In the genomic region with DNA sequence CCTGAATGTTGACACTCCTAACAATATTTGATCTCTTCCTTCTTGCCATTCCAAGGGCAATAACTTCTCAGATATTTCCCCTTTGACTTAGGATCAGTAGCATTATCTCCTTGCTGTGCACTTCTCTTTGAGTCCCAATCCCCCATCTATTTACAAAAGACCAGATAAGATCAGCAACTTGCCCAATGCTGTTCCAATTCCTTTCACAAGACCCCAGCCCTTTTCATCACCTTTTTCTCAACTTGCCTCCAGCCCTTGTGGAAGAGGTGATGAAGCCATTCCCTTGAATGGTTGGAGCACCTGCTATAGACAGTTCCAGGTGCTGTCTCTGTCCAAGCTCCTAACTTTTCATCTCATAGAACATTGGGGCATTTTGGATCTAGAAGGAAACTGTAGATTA, we compare ENCODE assay signal across 34 cellular contexts. TPM values are rescaled to one million over a fixed set of nuclear protein-coding genes. Genes with fewer than 3 reads are reported as not detected.
DNase-seq lines count a peak whose midpoint lies in the region; ATAC-seq and TF ChIP-seq lines count a peak whose summit lies in the region.
"Had no signal": no experiment of that assay in that cellular context is flagged by ENCODE, and none has a peak within 500 bp of the region (broad histone marks: within the 10 kb centered on the region; RNA-seq: fewer than 3 reads in every experiment).

No MANE protein-coding gene starts in this region.

- POLR2A ChIA-PET in Caco-2 (lab: Charles Lee) (interaction anchor here (0.5 to 1.3 kb wide), 2 partner anchors 13 to 52 kb away, joined by 3 to 17 read pairs; no protein-coding TSS in a partner anchor), Panc1 (lab: Charles Lee) (no interaction called here)

- ATAC-seq in Panc1 (no peak), left colon (peak; percentile 29)
- ATAC-seq in stimulated activated naive B cell treated with anti-CD40 and anti-IgM and Interleukin-4, amounts not matched to agents 10 μg/mL and 1 μg/mL and 100 μg/mL, for 72 hours (replicated peaks), result no peak
- ATAC-seq: A549; CD8-positive, alpha-beta T cell had no signal

- H3K4me3 Mint-ChIP-seq in Caco-2 (ENCODE audit: unreplicated experiment), result no peak overlapping the region
- H3K4me3 Mint-ChIP-seq in stimulated activated naive B cell treated with anti-CD40 and anti-IgM and Interleukin-4, amounts not matched to agents 10 μg/mL and 1 μg/mL and 100 μg/mL, for 72 hours, result no peak overlapping the region
- H3K4me3 Mint-ChIP-seq: B cell; CD14-positive monocyte; CD4-positive, alpha-beta T cell; CD4-positive, CD25-positive, alpha-beta regulatory T cell; CD8-positive, alpha-beta memory T cell; CD8-positive, alpha-beta T cell had no signal

- H3K27me3 Mint-ChIP-seq in Caco-2 (ENCODE audit: insufficient read depth, unreplicated experiment), result no peaks in the 10 kb centered on the region
- H3K27me3 Mint-ChIP-seq in stimulated activated naive B cell treated with anti-CD40 and anti-IgM and Interleukin-4, amounts not matched to agents 10 μg/mL and 1 μg/mL and 100 μg/mL, for 72 hours, result no peaks in the 10 kb centered on the region
- H3K27me3 Mint-ChIP-seq: B cell; CD4-positive, alpha-beta T cell had no signal

- H3K4me3 ChIP-seq in Caco-2 (ENCODE audit: low read depth, low read length) (no peak overlapping the region), Panc1 (ENCODE audit: low read depth in 2 of 2, low read length in 2 of 2) (no peak overlapping the region), tibial nerve (no peak overlapping the region)
- H3K4me3 ChIP-seq: A549; BLaER1; BLaER1 treated with 17β-estradiol and CSF1 and Interleukin-3, amounts not matched to agents 10 nM and 100 nM had no signal

- H3K4me1 ChIP-seq in Caco-2 (peaks cover 55% of the 10 kb centered on the region), Panc1 (ENCODE audit: control insufficient read depth, insufficient read depth, low read length) (no peaks in the 10 kb centered on the region), tibial nerve (no peaks in the 10 kb centered on the region)
- H3K4me1 ChIP-seq: A549, BE2C had no signal

- H3K27ac Mint-ChIP-seq in Caco-2 (ENCODE audit: unreplicated experiment), result peak overlapping the region; percentile 51
- peak overlapping the region; percentile 1 for H3K27ac Mint-ChIP-seq in stimulated activated naive B cell treated with anti-CD40 and anti-IgM and Interleukin-4, amounts not matched to agents 10 μg/mL and 1 μg/mL and 100 μg/mL, for 72 hours
- H3K27ac Mint-ChIP-seq: B cell; CD14-positive monocyte; CD4-positive, alpha-beta T cell; CD4-positive, CD25-positive, alpha-beta regulatory T cell; CD8-positive, alpha-beta memory T cell; CD8-positive, alpha-beta T cell had no signal

- H3K9me3 ChIP-seq in Caco-2 (no peaks in the 10 kb centered on the region), Panc1 (ENCODE audit: control insufficient read depth, insufficient read depth, low read depth, low read length) (no peaks in the 10 kb centered on the region; the same call in 1 of the 2 replicates), tibial nerve (no peaks in the 10 kb centered on the region)
- H3K9me3 ChIP-seq: A549, BE2C, BLaER1 had no signal

- intact Hi-C loops in Caco-2 (cut with micrococcal nuclease; ENCODE audit: unreplicated experiment), result loop anchor here (1.0 to 5.0 kb wide), 8 partner anchors 13 to 244 kb away; no protein-coding TSS in a partner anchor
- intact Hi-C loops in Panc1 (cut with micrococcal nuclease; ENCODE audit: unreplicated experiment), result no loop called here
- intact Hi-C loops in left colon (cut with DNase I, micrococcal nuclease), result no loop called here

- TF ChIP-seq POLR2A in tibial nerve (IDR thresholded peaks at IDR 0.05), result no peak

- CTCF ChIA-PET in Caco-2 (lab: Charles Lee) (interaction anchor here (0.8 to 1.6 kb wide), 4 partner anchors 12 to 245 kb away, joined by 3 to 16 read pairs (median 11); no protein-coding TSS in a partner anchor), Panc1 (lab: Charles Lee) (no interaction called here)

- BruUV-seq in Caco-2 (replicated peaks; lab: Mats Ljungman, UMichigan) (no TSS peak), Panc1 (replicated peaks; lab: Mats Ljungman, UMichigan) (no TSS peak)

- H3K4me1 Mint-ChIP-seq in Caco-2 (ENCODE audit: low read depth, unreplicated experiment), result peaks cover 44% of the 10 kb centered on the region
- peaks cover 3 to 15% of the 10 kb centered on the region in 2 donors for H3K4me1 Mint-ChIP-seq in stimulated activated naive B cell treated with anti-CD40 and anti-IgM and Interleukin-4, amounts not matched to agents 10 μg/mL and 1 μg/mL and 100 μg/mL, for 72 hours
- H3K4me1 Mint-ChIP-seq: B cell, CD14-positive monocyte had no signal

- peaks cover 13% of the 10 kb centered on the region for H3K36me3 Mint-ChIP-seq in Caco-2 (ENCODE audit: insufficient read depth, unreplicated experiment)
- H3K36me3 Mint-ChIP-seq in stimulated activated naive B cell treated with anti-CD40 and anti-IgM and Interleukin-4, amounts not matched to agents 10 μg/mL and 1 μg/mL and 100 μg/mL, for 72 hours, result peaks cover 0 to 3% of the 10 kb centered on the region in 2 donors
- H3K36me3 Mint-ChIP-seq: CD14-positive monocyte; CD8-positive, alpha-beta memory T cell; CD8-positive, alpha-beta T cell had no signal

- H3K9me3 Mint-ChIP-seq in Caco-2 (ENCODE audit: unreplicated experiment), result peaks cover 10% of the 10 kb centered on the region
- H3K9me3 Mint-ChIP-seq in stimulated activated naive B cell treated with anti-CD40 and anti-IgM and Interleukin-4, amounts not matched to agents 10 μg/mL and 1 μg/mL and 100 μg/mL, for 72 hours, result peaks cover 0 to 2% of the 10 kb centered on the region in 2 donors
- H3K9me3 Mint-ChIP-seq: CD4-positive, alpha-beta memory T cell; CD4-positive, alpha-beta T cell; CD8-positive, alpha-beta memory T cell; CD8-positive, alpha-beta T cell had no signal

- TF ChIP-seq CTCF in Caco-2 (IDR thresholded peaks at IDR 0.05; ENCODE audit: insufficient read depth in 1 of 2, low read depth in 1 of 2, low read length in 1 of 2, severe bottlenecking in 1 of 2, unreplicated experiment in 1 of 2) (no peak), Panc1 (IDR thresholded peaks at IDR 0.05) (no peak), tibial nerve (IDR thresholded peaks at IDR 0.05) (no peak)

- TF ChIP-seq EP300 in tibial nerve (IDR thresholded peaks at IDR 0.05), result no peak

- H3K27ac ChIP-seq in Panc1 (ENCODE audit: low read length), result peak overlapping the region; percentile 41; the same call in 1 of the 2 replicates
- no peak overlapping the region for H3K27ac ChIP-seq in tibial nerve
- H3K27ac ChIP-seq: 22Rv1; A549; BLaER1; BLaER1 treated with 17β-estradiol and CSF1 and Interleukin-3, amounts not matched to agents 10 nM and 100 nM; C4-2B had no signal

- in situ Hi-C loops in Panc1 (cut with HindIII; ENCODE audit: low pct_unique_long_range_greater_than_20kb, low sequenced_read_pairs), result no loop called here

- H3K36me3 ChIP-seq in Caco-2 (ENCODE audit: control insufficient read depth, insufficient read depth, low read length) (no peaks in the 10 kb centered on the region), Panc1 (ENCODE audit: control insufficient read depth, insufficient read depth, low read length) (no peaks in the 10 kb centered on the region), tibial nerve (no peaks in the 10 kb centered on the region)
- H3K36me3 ChIP-seq: BE2C; BLaER1; BLaER1 treated with 17β-estradiol and CSF1 and Interleukin-3, amounts not matched to agents 10 nM and 100 nM had no signal

- H3K27me3 ChIP-seq in Caco-2 (replicated peaks; ENCODE audit: control insufficient read depth, insufficient read depth, low read length) (no peaks in the 10 kb centered on the region), Panc1 (ENCODE audit: control insufficient read depth, insufficient read depth, low read length) (no peaks in the 10 kb centered on the region), tibial nerve (no peaks in the 10 kb centered on the region)
- H3K27me3 ChIP-seq: BE2C, BLaER1 had no signal

- DNase-seq in Caco-2, result peak; percentile 92 to 93
- DNase-seq in Panc1 (ENCODE audit: low read depth, low spot score), result no peak
- no peak for DNase-seq in left colon
- no peak for DNase-seq in stimulated activated naive B cell treated with anti-CD40 and anti-IgM and Interleukin-4, amounts not matched to agents 10 μg/mL and 1 μg/mL and 100 μg/mL, for 72 hours
- no peak for DNase-seq in NCI-H524 treated with DMSO at 0.1 percent for 48 hours (lab: John Stamatoyannopoulos, UW)
- DNase-seq in NCI-H1092 treated with DMSO at 0.1 percent for 48 hours (lab: John Stamatoyannopoulos, UW), result no peak
- no peak for DNase-seq in activated CD4-positive, CD25-positive, alpha-beta regulatory T cell treated with anti-CD3 and anti-CD28 coated beads, Interleukin-2, amount 50 U/mL, for 72 hours
- no peak for DNase-seq in tibial nerve (ENCODE audit: low spot score in 2 of 2)
- DNase-seq: 8988T; ACHN; AML-193; BE2C; C1 segment of cervical spinal cord; Calu3; CD4-positive, alpha-beta memory T cell; CD4-positive, alpha-beta T cell; CD4-positive, CD25-positive, alpha-beta regulatory T cell; CD8-positive, alpha-beta memory T cell; CD8-positive, alpha-beta T cell; COR-L47; DMS 273 treated with DMSO at 0.1 percent for 48 hours; DMS153; DMS53; DMS79; DMS79 treated with DMSO at 0.1 percent for 48 hours; DND-41; EL had no signal

RNA-seq across cellular contexts. Expression of a gene that starts 51.1 kb away (rescaled TPM):
- total RNA-seq in Caco-2 (2022), result 168 and 169 TPM in 2 replicates
- 22.7 TPM for total RNA-seq in Panc1 (2021; ENCODE audit: unreplicated experiment)
- polyA plus RNA-seq in Panc1 (2012; ENCODE audit: insufficient read length), result 7.6 TPM
- 10 to 100 TPM; 20.0 to 20.5 TPM for total RNA-seq in left colon
- 10 to 100 TPM; 47.4 to 82.2 (median 62.6) TPM for total RNA-seq in tibial nerve

Comparison
In these comparisons a context has a peak if more than half of its experiments do, and no peak if none do; other contexts are left out.
1. DNase-seq: peak in Caco-2 (2 of 2); none in Panc1 (single experiment), left colon (0 of 2), stimulated activated naive B cell treated with anti-CD40 and anti-IgM and Interleukin-4, amounts not matched to agents 10 μg/mL and 1 μg/mL and 100 μg/mL, for 72 hours (single experiment), NCI-H524 treated with DMSO at 0.1 percent for 48 hours (single experiment), NCI-H1092 treated with DMSO at 0.1 percent for 48 hours (single experiment), activated CD4-positive, CD25-positive, alpha-beta regulatory T cell treated with anti-CD3 and anti-CD28 coated beads, Interleukin-2, amount 50 U/mL, for 72 hours (single experiment) and tibial nerve (0 of 2).